Comparison of ENCODE assay signal across 18 cellular contexts in the genomic region with DNA sequence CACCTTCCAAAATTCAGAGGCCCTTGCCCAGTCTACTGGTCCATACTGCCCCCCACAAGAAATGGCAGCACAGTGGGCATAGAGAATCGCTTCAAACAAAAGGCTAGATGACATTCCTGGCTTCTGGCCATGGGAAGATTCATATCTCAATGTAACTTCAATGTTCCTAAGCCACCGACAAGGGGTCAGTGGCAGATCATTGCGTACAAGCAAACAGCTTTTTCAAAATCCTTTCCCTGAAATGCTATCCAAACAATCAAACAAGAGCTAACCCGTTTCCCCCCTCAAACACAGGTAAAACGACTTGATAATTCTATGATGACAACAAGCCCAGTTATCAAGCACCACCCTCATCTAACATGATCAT.
A peak's percentile ranks its signal among the peaks of the same experiment; 100 is the strongest.
DNase-seq lines count a peak whose midpoint lies in the region; ATAC-seq and TF ChIP-seq lines count a peak whose summit lies in the region.
"Had no signal": no experiment of that assay in that cellular context is flagged by ENCODE, and none has a peak within 500 bp of the region (broad histone marks: within the 10 kb centered on the region; RNA-seq: fewer than 3 reads in every experiment).

No MANE protein-coding gene starts in this region.

- no peaks in the 10 kb centered on the region for H4K20me1 ChIP-seq in GM23338 (replicated peaks; ENCODE audit: insufficient read depth)

- no peaks in the 10 kb centered on the region for H3K36me3 Mint-ChIP-seq in GM23338 (ENCODE audit: low read depth)
- no peaks in the 10 kb centered on the region for H3K36me3 Mint-ChIP-seq in stimulated activated memory B cell treated with anti-CD40 and anti-IgM and Interleukin-4, amounts not matched to agents 10 μg/mL and 1 μg/mL and 100 μg/mL, for 72 hours
- H3K36me3 Mint-ChIP-seq: CD8-positive, alpha-beta T cell; IgD-negative memory B cell had no signal

- H3K9me2 ChIP-seq in GM23338 (ENCODE audit: insufficient read depth), result 0 out of 2 replicates have a peak, but pooled peaks cover 5% of the 10 kb centered on the region

- H3K4me1 ChIP-seq in GM23338 (ENCODE audit: insufficient read depth) (0 out of 2 replicates have a peak, but pooled peaks cover 4% of the 10 kb centered on the region), mucosa of rectum (ENCODE audit: control insufficient read depth in 2 of 2, insufficient read depth in 2 of 2, low read length in 2 of 2) (peaks cover 2 to 29% of the 10 kb centered on the region in 2 donors)
- H3K4me1 ChIP-seq: A549 had no signal

- no peak overlapping the region for H3K4me2 ChIP-seq in GM23338
- H3K4me2 ChIP-seq: A549 had no signal

- H3K27ac ChIP-seq in C4-2B (peak overlapping the region; percentile 91), GM23338 (ENCODE audit: low read depth) (no peak overlapping the region), VCaP (peak overlapping the region; percentile 68), mucosa of rectum (ENCODE audit: low read depth in 2 of 2, low read length in 2 of 2) (peak overlapping the region; percentile 79 to 88)
- H3K27ac ChIP-seq: A549 had no signal

- peak overlapping the region; percentile 46; the same call in 1 of the 2 replicates for H3K27ac Mint-ChIP-seq in GM23338
- H3K27ac Mint-ChIP-seq in stimulated activated memory B cell treated with anti-CD40 and anti-IgM and Interleukin-4, amounts not matched to agents 10 μg/mL and 1 μg/mL and 100 μg/mL, for 72 hours, result no peak overlapping the region
- H3K27ac Mint-ChIP-seq: CD8-positive, alpha-beta T cell; HFFc6 had no signal

- H3K9ac ChIP-seq in mucosa of rectum (ENCODE audit: low read depth in 1 of 2, low read length in 2 of 2), result peak overlapping the region in 1 of 2 donors; percentile 15

- TF ChIP-seq CTCF in C4-2B (conservative IDR thresholded peaks at IDR 0.05), result no peak
- TF ChIP-seq CTCF in GM23338 (conservative IDR thresholded peaks at IDR 0.05; ENCODE audit: low read depth in 2 of 2), result no peak
- no peak for TF ChIP-seq CTCF in VCaP (conservative IDR thresholded peaks at IDR 0.05)

- H3K36me3 ChIP-seq in GM23338 (ENCODE audit: insufficient read depth), result no peaks in the 10 kb centered on the region
- no peaks in the 10 kb centered on the region for H3K36me3 ChIP-seq in mucosa of rectum (ENCODE audit: control insufficient read depth in 2 of 2, insufficient read depth in 2 of 2, low read length in 2 of 2)
- H3K36me3 ChIP-seq: Peyer's patch had no signal

- H3K9me3 Mint-ChIP-seq in GM23338, result no peaks in the 10 kb centered on the region
- peaks cover 2% of the 10 kb centered on the region for H3K9me3 Mint-ChIP-seq in stimulated activated memory B cell treated with anti-CD40 and anti-IgM and Interleukin-4, amounts not matched to agents 10 μg/mL and 1 μg/mL and 100 μg/mL, for 72 hours
- H3K9me3 Mint-ChIP-seq: CD8-positive, alpha-beta T cell; HFFc6 had no signal

- ATAC-seq in GM23338 (no peak), GM21529 (IDR thresholded peaks at IDR 0.05; ENCODE audit: unreplicated experiment) (no peak)
- no peak for ATAC-seq in stimulated activated memory B cell treated with anti-CD40 and anti-IgM and Interleukin-4, amounts not matched to agents 10 μg/mL and 1 μg/mL and 100 μg/mL, for 72 hours
- ATAC-seq: A549; CD8-positive, alpha-beta T cell had no signal

- no peaks in the 10 kb centered on the region for H3K9me3 ChIP-seq in mucosa of rectum (ENCODE audit: control insufficient read depth in 2 of 2, low read length in 2 of 2)
- H3K9me3 ChIP-seq: A549, Peyer's patch had no signal

- H3K27me3 ChIP-seq in GM23338 (ENCODE audit: insufficient read depth) (no peaks in the 10 kb centered on the region), mucosa of rectum (ENCODE audit: control insufficient read depth in 2 of 2, insufficient read depth in 2 of 2, low read length in 2 of 2) (no peaks in the 10 kb centered on the region)
- H3K27me3 ChIP-seq: Peyer's patch had no signal

- H3K79me2 ChIP-seq in GM23338 (replicated peaks; ENCODE audit: insufficient read depth), result no peaks in the 10 kb centered on the region

- H3K4me1 Mint-ChIP-seq in GM23338, result peaks cover 11% of the 10 kb centered on the region
- H3K4me1 Mint-ChIP-seq in stimulated activated memory B cell treated with anti-CD40 and anti-IgM and Interleukin-4, amounts not matched to agents 10 μg/mL and 1 μg/mL and 100 μg/mL, for 72 hours, result no peaks in the 10 kb centered on the region
- H3K4me1 Mint-ChIP-seq: IgD-negative memory B cell had no signal

- H3K27me3 Mint-ChIP-seq in GM23338 (ENCODE audit: insufficient read depth, low read depth, poor library complexity), result peaks cover 8% of the 10 kb centered on the region
- H3K27me3 Mint-ChIP-seq in stimulated activated memory B cell treated with anti-CD40 and anti-IgM and Interleukin-4, amounts not matched to agents 10 μg/mL and 1 μg/mL and 100 μg/mL, for 72 hours, result no peaks in the 10 kb centered on the region

- H3K4me3 ChIP-seq in GM23338 (no peak overlapping the region), mucosa of rectum (ENCODE audit: low read length in 2 of 2) (no peak overlapping the region)
- H3K4me3 ChIP-seq: A549, Peyer's patch had no signal

- no peak overlapping the region for H2AFZ ChIP-seq in GM23338

- H3K4me3 Mint-ChIP-seq in GM23338, result no peak overlapping the region
- no peak overlapping the region for H3K4me3 Mint-ChIP-seq in stimulated activated memory B cell treated with anti-CD40 and anti-IgM and Interleukin-4, amounts not matched to agents 10 μg/mL and 1 μg/mL and 100 μg/mL, for 72 hours
- H3K4me3 Mint-ChIP-seq: CD8-positive, alpha-beta T cell; HFFc6; IgD-negative memory B cell had no signal

- DNase-seq in GM23338 (ENCODE audit: low spot score), result no peak
- DNase-seq in NCI-H1436 treated with DMSO at 0.1 percent for 48 hours (lab: John Stamatoyannopoulos, UW), result no peak
- DNase-seq: CD8-positive, alpha-beta T cell; H7; HFFc6; Karpas-422; NCI-H187; NCI-H2171; NCI-H526 treated with DMSO at 0.1 percent for 48 hours; NK-92 treated with Interleukin-12 subunit alpha and Interleukin-12 subunit beta, amount 100 ng/mL, for 24 hours had no signal

- H3F3A ChIP-seq in GM23338 (replicated peaks; ENCODE audit: low read depth), result no peaks in the 10 kb centered on the region

TF ChIP-seq in GM23338, 12 proteins besides CTCF, POLR2A, EP300 and RAD21 (continues in another document):
- TF ChIP-seq EZH2 (IDR thresholded peaks at IDR 0.05; ENCODE audit: low read depth, unreplicated experiment), result no peak
- TF ChIP-seq JUNB (IDR thresholded peaks at IDR 0.05; ENCODE audit: unreplicated experiment), result no peak
- TF ChIP-seq, protein P1, sequence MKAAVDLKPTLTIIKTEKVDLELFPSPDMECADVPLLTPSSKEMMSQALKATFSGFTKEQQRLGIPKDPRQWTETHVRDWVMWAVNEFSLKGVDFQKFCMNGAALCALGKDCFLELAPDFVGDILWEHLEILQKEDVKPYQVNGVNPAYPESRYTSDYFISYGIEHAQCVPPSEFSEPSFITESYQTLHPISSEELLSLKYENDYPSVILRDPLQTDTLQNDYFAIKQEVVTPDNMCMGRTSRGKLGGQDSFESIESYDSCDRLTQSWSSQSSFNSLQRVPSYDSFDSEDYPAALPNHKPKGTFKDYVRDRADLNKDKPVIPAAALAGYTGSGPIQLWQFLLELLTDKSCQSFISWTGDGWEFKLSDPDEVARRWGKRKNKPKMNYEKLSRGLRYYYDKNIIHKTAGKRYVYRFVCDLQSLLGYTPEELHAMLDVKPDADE (IDR thresholded peaks at IDR 0.05), result no peak
- TF ChIP-seq NANOG (IDR thresholded peaks at IDR 0.05; ENCODE audit: borderline replicate concordance), result no peak
- TF ChIP-seq ZNF331 (CRISPR knock-in tag; IDR thresholded peaks at IDR 0.05; ENCODE audit: low read depth), result no peak
- TF ChIP-seq CREB1 (CRISPR knock-in tag; IDR thresholded peaks at IDR 0.05; ENCODE audit: low read depth), result no peak
- TF ChIP-seq EZH2phosphoT487 (IDR thresholded peaks at IDR 0.05; ENCODE audit: unreplicated experiment), result no peak
- no peak for TF ChIP-seq POLR2AphosphoS5 (IDR thresholded peaks at IDR 0.05; ENCODE audit: low read depth)
